ENCODE assay signal across 21 cellular contexts in the genomic region with DNA sequence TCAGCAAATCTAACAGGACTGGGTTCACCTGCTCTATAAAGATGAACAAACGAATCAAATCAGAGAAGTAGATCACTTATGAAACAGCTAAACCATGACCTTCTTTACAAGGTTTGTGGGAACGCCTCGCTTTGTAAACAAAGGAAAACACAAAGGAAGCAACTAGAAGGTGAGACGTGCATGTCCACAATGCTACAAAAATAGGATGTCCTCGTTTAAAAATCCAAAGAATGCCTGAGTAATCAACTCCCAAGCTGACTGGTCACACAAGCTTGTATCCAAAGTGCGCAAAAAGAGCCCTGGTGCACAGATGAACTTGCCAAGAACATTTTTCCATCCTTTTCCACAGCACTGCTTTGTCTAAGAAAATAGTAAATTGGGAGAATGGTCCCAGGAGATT. TPM values are rescaled to one million over a fixed set of nuclear protein-coding genes. Genes with fewer than 3 reads are reported as not detected.
A peak's percentile ranks its signal among the peaks of the same experiment; 100 is the strongest.
DNase-seq lines count a peak whose midpoint lies in the region; ATAC-seq and TF ChIP-seq lines count a peak whose summit lies in the region.
"Had no signal": no experiment of that assay in that cellular context is flagged by ENCODE, and none has a peak within 500 bp of the region (broad histone marks: within the 10 kb centered on the region; RNA-seq: fewer than 3 reads in every experiment).

No MANE protein-coding gene starts in this region.

- H3K4me1 ChIP-seq in osteoblast (ENCODE audit: insufficient read depth, low read length) (peaks cover 4% of the 10 kb centered on the region), testis (no peaks in the 10 kb centered on the region)
- peaks cover 4% of the 10 kb centered on the region for H3K4me1 ChIP-seq in CD8-positive, alpha-beta memory T cell (ENCODE audit: insufficient read depth, low read length)
- H3K4me1 ChIP-seq: Caco-2, esophagus squamous epithelium, HAP-1, lower lobe of right lung, right atrium auricular region had no signal

- DNase-seq in DMS53 treated with DMSO at 0.1 percent for 48 hours (lab: John Stamatoyannopoulos, UW; ENCODE audit: unreplicated experiment) (peak; percentile 61), LNCaP clone FGC (ENCODE audit: low read depth) (peak; percentile 46), chondrocyte (ENCODE audit: low spot score) (no peak), osteoblast (ENCODE audit: insufficient read length, low spot score, missing footprints) (no peak), testis (no peak)
- DNase-seq in natural killer cell treated with Interleukin-12 subunit alpha and Interleukin-12 subunit beta and Interleukin-15 and Interleukin-18, amount 100 ng/mL, for 72 hours (ENCODE audit: low spot score), result no peak
- no peak for DNase-seq in CD8-positive, alpha-beta memory T cell
- DNase-seq: activated CD4-positive, alpha-beta T cell treated with anti-CD3 and anti-CD28 coated beads for 1 hour; activated naive CD8-positive, alpha-beta T cell treated with anti-CD3 and anti-CD28 coated beads, Interleukin-2, amount 10 ng/mL, durations not matched to agents 7 days and 5 days; activated T-cell treated with anti-CD3 and anti-CD28 coated beads for 4 hours; Caco-2; esophagus squamous epithelium; lower lobe of right lung; NCI-H1105; nephron progenitor cell; stimulated activated CD4-positive, alpha-beta T cell treated with anti-CD3 and anti-CD28 coated beads, Interleukin-4, amount 100 ng/mL, for 24 hours had no signal

- 40 to 45% methylated on average over 6 of the region's 6 CpGs for WGBS in testis, 2 donors

- peaks cover 3% of the 10 kb centered on the region for H3K9me3 Mint-ChIP-seq in chondrocyte (ENCODE audit: low read depth)
- H3K9me3 Mint-ChIP-seq in natural killer cell treated with Interleukin-12 subunit alpha and Interleukin-12 subunit beta and Interleukin-15 and Interleukin-18, amount 100 ng/mL, for 72 hours, result no peaks in the 10 kb centered on the region
- H3K9me3 Mint-ChIP-seq in CD8-positive, alpha-beta memory T cell, result no peaks in the 10 kb centered on the region
- H3K9me3 Mint-ChIP-seq: activated naive CD8-positive, alpha-beta T cell treated with anti-CD3 and anti-CD28 coated beads, Interleukin-2, amount 10 ng/mL, durations not matched to agents 7 days and 5 days; T-helper 1 cell treated with Interleukin-12 subunit alpha and Interleukin-12 subunit beta and Interleukin-4 antibody, amounts not matched to agents 30 μg/mL and 1 μg/mL, for 36 hours; type B pancreatic cell had no signal

- no peaks in the 10 kb centered on the region for H3K27me3 ChIP-seq in osteoblast (ENCODE audit: insufficient read depth, low read length)
- no peaks in the 10 kb centered on the region for H3K27me3 ChIP-seq in CD8-positive, alpha-beta memory T cell (ENCODE audit: insufficient read depth, low read length, poor library complexity, severe bottlenecking)
- H3K27me3 ChIP-seq in testis, result no peaks in the 10 kb centered on the region
- H3K27me3 ChIP-seq: esophagus squamous epithelium, right atrium auricular region had no signal

- TF ChIP-seq POLR2A in testis (IDR thresholded peaks at IDR 0.05), result no peak

- H3K9me3 ChIP-seq in osteoblast (ENCODE audit: low read depth, low read length), result no peaks in the 10 kb centered on the region
- no peaks in the 10 kb centered on the region for H3K9me3 ChIP-seq in CD8-positive, alpha-beta memory T cell (ENCODE audit: low read length)
- H3K9me3 ChIP-seq in testis, result no peaks in the 10 kb centered on the region
- H3K9me3 ChIP-seq: Caco-2, esophagus squamous epithelium, HAP-1, lower lobe of right lung, right atrium auricular region had no signal

- TF ChIP-seq CTCF in LNCaP clone FGC (IDR thresholded peaks at IDR 0.05; ENCODE audit: control insufficient read depth, extremely low read depth, insufficient read depth) (no peak), chondrocyte (IDR thresholded peaks at IDR 0.05) (no peak), osteoblast (IDR thresholded peaks at IDR 0.05; ENCODE audit: extremely low read depth, low read depth, low read length) (no peak), testis (IDR thresholded peaks at IDR 0.05) (no peak)

- no peaks in the 10 kb centered on the region for H3K36me3 Mint-ChIP-seq in chondrocyte (ENCODE audit: low read depth)
- H3K36me3 Mint-ChIP-seq in natural killer cell treated with Interleukin-12 subunit alpha and Interleukin-12 subunit beta and Interleukin-15 and Interleukin-18, amount 100 ng/mL, for 72 hours, result no peaks in the 10 kb centered on the region
- no peaks in the 10 kb centered on the region for H3K36me3 Mint-ChIP-seq in CD8-positive, alpha-beta memory T cell
- H3K36me3 Mint-ChIP-seq: activated naive CD8-positive, alpha-beta T cell treated with anti-CD3 and anti-CD28 coated beads, Interleukin-2, amount 10 ng/mL, durations not matched to agents 7 days and 5 days; type B pancreatic cell had no signal

- H3K27me3 Mint-ChIP-seq in chondrocyte (ENCODE audit: low read depth), result no peaks in the 10 kb centered on the region
- peaks cover 0 to 6% of the 10 kb centered on the region in 2 donors for H3K27me3 Mint-ChIP-seq in natural killer cell treated with Interleukin-12 subunit alpha and Interleukin-12 subunit beta and Interleukin-15 and Interleukin-18, amount 100 ng/mL, for 72 hours
- peaks cover 0 to 4% of the 10 kb centered on the region in 2 donors for H3K27me3 Mint-ChIP-seq in CD8-positive, alpha-beta memory T cell
- H3K27me3 Mint-ChIP-seq: type B pancreatic cell had no signal

- H3K4me3 Mint-ChIP-seq in chondrocyte (ENCODE audit: unreplicated experiment), result no peak overlapping the region
- no peak overlapping the region for H3K4me3 Mint-ChIP-seq in natural killer cell treated with Interleukin-12 subunit alpha and Interleukin-12 subunit beta and Interleukin-15 and Interleukin-18, amount 100 ng/mL, for 72 hours
- H3K4me3 Mint-ChIP-seq in CD8-positive, alpha-beta memory T cell, result no peak overlapping the region
- H3K4me3 Mint-ChIP-seq: activated naive CD8-positive, alpha-beta T cell treated with anti-CD3 and anti-CD28 coated beads, Interleukin-2, amount 10 ng/mL, durations not matched to agents 7 days and 5 days; nephron progenitor cell; T-helper 1 cell treated with Interleukin-12 subunit alpha and Interleukin-12 subunit beta and Interleukin-4 antibody, amounts not matched to agents 30 μg/mL and 1 μg/mL, for 36 hours; type B pancreatic cell had no signal

- peak overlapping the region; percentile 21 for H3K27ac ChIP-seq in osteoblast (ENCODE audit: low read depth, low read length)
- H3K27ac ChIP-seq in CD8-positive, alpha-beta memory T cell (ENCODE audit: low read depth, low read length), result no peak overlapping the region
- no peak overlapping the region for H3K27ac ChIP-seq in testis
- H3K27ac ChIP-seq: esophagus squamous epithelium, lower lobe of right lung, right atrium auricular region, RWPE1 had no signal

- peak overlapping the region; percentile 4 for H3K4me2 ChIP-seq in osteoblast (ENCODE audit: insufficient read depth, low read length)

- intact Hi-C loops in testis (cut with DNase I; ENCODE audit: low total_unique reads), result no loop called here

- ATAC-seq in natural killer cell treated with Interleukin-12 subunit alpha and Interleukin-12 subunit beta and Interleukin-15 and Interleukin-18, amount 100 ng/mL, for 72 hours, result no peak
- ATAC-seq: lower lobe of right lung had no signal

- no peaks in the 10 kb centered on the region for H4K20me1 ChIP-seq in osteoblast (ENCODE audit: insufficient read depth, low read length)

- peak overlapping the region; percentile 39 for H3K27ac Mint-ChIP-seq in chondrocyte (ENCODE audit: unreplicated experiment)
- H3K27ac Mint-ChIP-seq in natural killer cell treated with Interleukin-12 subunit alpha and Interleukin-12 subunit beta and Interleukin-15 and Interleukin-18, amount 100 ng/mL, for 72 hours, result no peak overlapping the region
- no peak overlapping the region for H3K27ac Mint-ChIP-seq in CD8-positive, alpha-beta memory T cell
- H3K27ac Mint-ChIP-seq: activated naive CD8-positive, alpha-beta T cell treated with anti-CD3 and anti-CD28 coated beads, Interleukin-2, amount 10 ng/mL, durations not matched to agents 7 days and 5 days; nephron progenitor cell; T-helper 1 cell treated with Interleukin-12 subunit alpha and Interleukin-12 subunit beta and Interleukin-4 antibody, amounts not matched to agents 30 μg/mL and 1 μg/mL, for 36 hours; type B pancreatic cell had no signal

- H3K4me1 Mint-ChIP-seq in chondrocyte (ENCODE audit: low read depth), result peaks cover 10% of the 10 kb centered on the region
- H3K4me1 Mint-ChIP-seq in natural killer cell treated with Interleukin-12 subunit alpha and Interleukin-12 subunit beta and Interleukin-15 and Interleukin-18, amount 100 ng/mL, for 72 hours (ENCODE audit: low read depth in 2 of 2), result no peaks in the 10 kb centered on the region
- peaks cover 2 to 10% (median 4%) of the 10 kb centered on the region in 3 donors for H3K4me1 Mint-ChIP-seq in CD8-positive, alpha-beta memory T cell

- H3K36me3 ChIP-seq in osteoblast (ENCODE audit: insufficient read depth, low read length) (no peaks in the 10 kb centered on the region), testis (ENCODE audit: low read depth, missing control alignments) (no peaks in the 10 kb centered on the region)
- H3K36me3 ChIP-seq in CD8-positive, alpha-beta memory T cell (ENCODE audit: insufficient read depth, low read length), result no peaks in the 10 kb centered on the region
- H3K36me3 ChIP-seq: esophagus squamous epithelium, HAP-1, lower lobe of right lung, right atrium auricular region had no signal

- POLR2A ChIA-PET in CD8-positive, alpha-beta memory T cell (lab: Charles Lee), result no interaction called here

- no peaks in the 10 kb centered on the region for H3K79me2 ChIP-seq in osteoblast (ENCODE audit: insufficient read depth, low read length)

- CTCF ChIA-PET in CD8-positive, alpha-beta memory T cell (lab: Charles Lee), result no interaction called here

- H2AFZ ChIP-seq in osteoblast (ENCODE audit: low read length), result no peak overlapping the region

- no peak overlapping the region for H3K4me3 ChIP-seq in LNCaP clone FGC (ENCODE audit: low read depth, low read length)
- H3K4me3 ChIP-seq in osteoblast (ENCODE audit: insufficient read depth, low read length), result no peak overlapping the region
- H3K4me3 ChIP-seq in CD8-positive, alpha-beta memory T cell (ENCODE audit: low read length), result no peak overlapping the region
- no peak overlapping the region for H3K4me3 ChIP-seq in testis
- H3K4me3 ChIP-seq: esophagus squamous epithelium, HAP-1, lower lobe of right lung, right atrium auricular region had no signal

RNA-seq across cellular contexts. Expression of gene SH3KBP1, which starts 6.3 kb away (rescaled TPM):
- total RNA-seq in chondrocyte, result 37.6 to 63.2 TPM (median 58.8 TPM) in 3 replicates
- 32.6 and 35.1 TPM in 2 replicates for total RNA-seq in osteoblast
- 10 to 100 TPM; 68.5 to 83.4 TPM for total RNA-seq in natural killer cell treated with Interleukin-12 subunit alpha and Interleukin-12 subunit beta and Interleukin-15 and Interleukin-18, amount 100 ng/mL, for 72 hours
- total RNA-seq in CD8-positive, alpha-beta memory T cell, result 10 to 100 TPM; 79.7 to 91.9 TPM
- 221 TPM for polyA plus RNA-seq in CD8-positive, alpha-beta memory T cell
- total RNA-seq in testis, result 1 to 10 TPM; 6.8 to 8.9 TPM
- polyA plus RNA-seq in testis (ENCODE audit: insufficient read depth, low read depth, low replicate concordance), result 13.0 TPM

Comparison
In these comparisons a context has a peak if more than half of its experiments do, and no peak if none do; other contexts are left out.
1. DNase-seq: peak in DMS53 treated with DMSO at 0.1 percent for 48 hours (single experiment) and LNCaP clone FGC (single experiment); none in chondrocyte (single experiment), osteoblast (single experiment), natural killer cell treated with Interleukin-12 subunit alpha and Interleukin-12 subunit beta and Interleukin-15 and Interleukin-18, amount 100 ng/mL, for 72 hours (single experiment), CD8-positive, alpha-beta memory T cell (0 of 5) and testis (single experiment).